In the genomic region with DNA sequence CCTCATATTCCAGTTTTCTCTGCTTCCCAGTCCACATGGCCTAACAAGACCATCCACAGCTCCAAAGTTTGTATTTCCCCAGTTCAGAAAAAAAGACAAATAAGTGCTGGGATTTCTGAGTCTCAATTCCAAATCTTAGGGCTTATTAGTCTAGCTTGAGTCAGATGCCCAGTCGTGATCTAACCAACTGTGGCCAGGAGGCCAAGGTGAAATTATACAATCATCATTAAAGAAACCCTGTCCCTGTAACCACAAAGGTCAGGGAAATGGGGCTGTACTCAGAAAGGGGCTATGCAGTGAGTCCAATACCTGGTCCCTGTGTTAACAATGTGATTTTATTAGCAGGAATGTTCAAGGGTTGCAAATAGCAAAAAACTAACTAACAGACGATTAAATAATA, we compare ENCODE assay signal across 25 cellular contexts. TPM values are rescaled to one million over a fixed set of nuclear protein-coding genes. Genes with fewer than 3 reads are reported as not detected.
"Had no signal": no experiment of that assay in that cellular context is flagged by ENCODE, and none has a peak within 500 bp of the region (broad histone marks: within the 10 kb centered on the region; RNA-seq: fewer than 3 reads in every experiment).

No MANE protein-coding gene starts in this region.

- DNase-seq: activated CD4-positive, alpha-beta T cell treated with anti-CD3 and anti-CD28 coated beads for 48 hours; activated CD4-positive, alpha-beta T cell treated with anti-CD3 and anti-CD28 coated beads, Interleukin-2, amount 50 U/mL, for 4 hours; activated CD4-positive, CD25-positive, alpha-beta regulatory T cell treated with anti-CD3 and anti-CD28 coated beads, Interleukin-2, amount 50 U/mL, for 72 hours; activated CD8-positive, alpha-beta memory T cell treated with anti-CD3 and anti-CD28 coated beads, Interleukin-2, amount 50 U/mL, for 48 hours; activated CD8-positive, alpha-beta T cell treated with anti-CD3 and anti-CD28 coated beads, Interleukin-2, amount 10 ng/mL, durations not matched to agents 7 days and 5 days; activated effector memory CD4-positive, alpha-beta T cell treated with Interleukin-2 at 50 U/mL for 16 hours; activated naive CD4-positive, alpha-beta T cell; activated T-cell treated with anti-CD3 and anti-CD28 coated beads, Interleukin-2, amount 50 U/mL, for 1 hour; aorta; MG63; MV-4-11; NCI-H1092 treated with DMSO at 0.1 percent for 48 hours; NCI-H1417 treated with DMSO at 0.1 percent for 48 hours; NCI-H1694; NCI-H2029 treated with DMSO at 0.1 percent for 48 hours; NCI-H345; NCI-H510A treated with DMSO at 0.1 percent for 48 hours; NCI-H69; NK-92 treated with Interleukin-12 subunit alpha and Interleukin-12 subunit beta, amount 100 ng/mL, for 24 hours; OCI-M1; SHP77 treated with DMSO at 0.1 percent for 48 hours had no signal

- H3K27me3 ChIP-seq: MG63 had no signal

- H3K4me3 Mint-ChIP-seq: activated CD8-positive, alpha-beta T cell treated with anti-CD3 and anti-CD28 coated beads, Interleukin-2, amount 10 ng/mL, durations not matched to agents 7 days and 5 days; activated naive CD4-positive, alpha-beta T cell treated with anti-CD3 and anti-CD28 coated beads, Interleukin-2, amount 50 U/mL, for 24 hours; central memory CD8-positive, alpha-beta T cell; T-helper 1 cell treated with Interleukin-12 subunit alpha and Interleukin-12 subunit beta and Interleukin-4 antibody, amounts not matched to agents 30 μg/mL and 1 μg/mL, for 36 hours; WTC11 had no signal

- ATAC-seq: activated CD8-positive, alpha-beta T cell treated with anti-CD3 and anti-CD28 coated beads, Interleukin-2, amount 10 ng/mL, durations not matched to agents 7 days and 5 days; WTC11 had no signal

- H3K27ac Mint-ChIP-seq: activated CD8-positive, alpha-beta T cell treated with anti-CD3 and anti-CD28 coated beads, Interleukin-2, amount 10 ng/mL, durations not matched to agents 7 days and 5 days; activated naive CD4-positive, alpha-beta T cell treated with anti-CD3 and anti-CD28 coated beads, Interleukin-2, amount 50 U/mL, for 24 hours; T-helper 1 cell treated with Interleukin-12 subunit alpha and Interleukin-12 subunit beta and Interleukin-4 antibody, amounts not matched to agents 30 μg/mL and 1 μg/mL, for 36 hours; WTC11 had no signal

- H3K4me3 ChIP-seq: MG63 had no signal

- H3K36me3 ChIP-seq: MG63 had no signal

- H3K4me1 Mint-ChIP-seq: activated naive CD4-positive, alpha-beta T cell treated with anti-CD3 and anti-CD28 coated beads, Interleukin-2, amount 50 U/mL, for 24 hours; central memory CD8-positive, alpha-beta T cell had no signal

- H3K36me3 Mint-ChIP-seq: activated naive CD4-positive, alpha-beta T cell treated with anti-CD3 and anti-CD28 coated beads, Interleukin-2, amount 50 U/mL, for 24 hours; WTC11 had no signal

- H3K9me3 ChIP-seq: MG63 had no signal

RNA-seq across cellular contexts. Expression of a gene that starts 40.5 kb away (rescaled TPM):
- total RNA-seq: activated CD8-positive, alpha-beta T cell treated with anti-CD3 and anti-CD28 coated beads, Interleukin-2, amount 10 ng/mL, durations not matched to agents 7 days and 5 days had no signal
